8 cellular contexts compared by ENCODE assay signal in genomic region chr1:76868154-76868882, GRCh38. TPM values are rescaled to one million over a fixed set of nuclear protein-coding genes. Genes with fewer than 3 reads are reported as not detected.
DNase-seq lines count a peak whose midpoint lies in the region; ATAC-seq and TF ChIP-seq lines count a peak whose summit lies in the region.

No MANE protein-coding gene starts in this region.

- peak overlapping the region; percentile 61 for H3K9ac ChIP-seq in mesenchymal stem cell (ENCODE audit: low read length)

- H3K36me3 ChIP-seq in ectodermal cell (ENCODE audit: control insufficient read depth, insufficient read depth, low read length) (no peaks in the 10 kb centered on the region), mesenchymal stem cell (ENCODE audit: control insufficient read depth in 1 of 2, insufficient read depth in 2 of 2, low read depth in 1 of 2, low read length in 2 of 2) (no peaks in the 10 kb centered on the region), tibial artery (no peaks in the 10 kb centered on the region)

- WGBS in ectodermal cell, 2 experiments = 0 to 1% methylated on average over 64 to 65 of the region's 65 CpGs
- WGBS in mesenchymal stem cell = under 1% methylated on average over 59 of the region's 65 CpGs

- no peak overlapping the region for H4K8ac ChIP-seq in mesenchymal stem cell (ENCODE audit: low read length)

- H3K18ac ChIP-seq in mesenchymal stem cell (ENCODE audit: low read depth in 1 of 2, low read length in 2 of 2) = no peak overlapping the region

- no peak for TF ChIP-seq CTCF in tibial artery (IDR thresholded peaks at IDR 0.05)

- H3K4me1 ChIP-seq in ectodermal cell (ENCODE audit: control insufficient read depth, insufficient read depth, low read length) = peaks cover 8% of the 10 kb centered on the region
- H3K4me1 ChIP-seq in mesenchymal stem cell (ENCODE audit: control insufficient read depth, insufficient read depth, low read depth, low read length) = peaks cover 18% of the 10 kb centered on the region
- peaks cover 0 to 34% (median 15%) of the 10 kb centered on the region in 4 donors for H3K4me1 ChIP-seq in tibial artery

- peak overlapping the region; percentile 83 for H3K4me3 ChIP-seq in ectodermal cell (ENCODE audit: insufficient read depth, low read depth, low read length)
- peak overlapping the region; percentile 28 to 83 for H3K4me3 ChIP-seq in mesenchymal stem cell (ENCODE audit: insufficient read depth in 1 of 2, low read depth in 1 of 2, low read length in 2 of 2)
- H3K4me3 ChIP-seq in tibial artery = peak overlapping the region; percentile 55 to 61

- H2BK15ac ChIP-seq in mesenchymal stem cell (ENCODE audit: low read depth, poor library complexity, severe bottlenecking) = no peak overlapping the region

- H2AK5ac ChIP-seq in mesenchymal stem cell (ENCODE audit: low read length, severe bottlenecking) = no peak overlapping the region

- H2BK12ac ChIP-seq in mesenchymal stem cell (ENCODE audit: low read length in 2 of 2) = no peak overlapping the region

- H3K27ac ChIP-seq in ectodermal cell (ENCODE audit: insufficient read depth, low read depth, low read length, poor library complexity, severe bottlenecking) (no peak overlapping the region), mesenchymal stem cell (ENCODE audit: low read length, poor library complexity, severe bottlenecking) (no peak overlapping the region), tibial artery (peak overlapping the region; percentile 20 to 68)

- no peak overlapping the region for H2AFZ ChIP-seq in mesenchymal stem cell (ENCODE audit: low read depth, low read length)

- H3K9me3 ChIP-seq in ectodermal cell (ENCODE audit: control insufficient read depth, low read length) (no peaks in the 10 kb centered on the region), mesenchymal stem cell (ENCODE audit: control insufficient read depth, low read length) (peaks cover 3% of the 10 kb centered on the region), tibial artery (no peaks in the 10 kb centered on the region)

- no peak overlapping the region for H4K91ac ChIP-seq in mesenchymal stem cell (ENCODE audit: low read length)

- peak; percentile 30 for ATAC-seq in HG02623 (IDR thresholded peaks at IDR 0.05; ENCODE audit: unreplicated experiment)

- H3K14ac ChIP-seq in mesenchymal stem cell (ENCODE audit: low read length in 2 of 2) = no peak overlapping the region

- DNase-seq in ELR (ENCODE audit: low read depth) (peak; percentile 55), SK-N-DZ (ENCODE audit: low spot score) (peak; percentile 74), mesenchymal stem cell (peak; percentile 14), tibial artery (peak in 1 of 2 donors; percentile 70), GDM1 (lab: John Stamatoyannopoulos, UW) (no peak)
- DNase-seq in central memory CD4-positive, alpha-beta T cell = no peak

- H3K27me3 ChIP-seq in ectodermal cell (ENCODE audit: control insufficient read depth, insufficient read depth, low read length, poor library complexity, severe bottlenecking) (peaks cover 12% of the 10 kb centered on the region), mesenchymal stem cell (ENCODE audit: control insufficient read depth in 1 of 2, insufficient read depth in 1 of 2, low read length in 2 of 2) (peaks cover 43 to 63% of the 10 kb centered on the region in 2 experiments), tibial artery (peaks cover 0 to 20% of the 10 kb centered on the region in 2 donors)

- intact Hi-C loops in tibial artery (cut with DNase I; ENCODE audit: low total_unique reads) = no loop called here

- H2BK5ac ChIP-seq in mesenchymal stem cell (ENCODE audit: low read depth, low read length, poor library complexity, severe bottlenecking) = no peak overlapping the region

- peak overlapping the region; percentile 97 for H3K4me2 ChIP-seq in mesenchymal stem cell (ENCODE audit: low read length, poor library complexity, severe bottlenecking)

- H3K79me1 ChIP-seq in mesenchymal stem cell (replicated peaks; ENCODE audit: low read length, poor library complexity, severe bottlenecking) = no peaks in the 10 kb centered on the region

- H2BK120ac ChIP-seq in mesenchymal stem cell (ENCODE audit: low read depth, low read length) = no peak overlapping the region

- H3K23ac ChIP-seq in mesenchymal stem cell (ENCODE audit: low read length in 2 of 2) = no peak overlapping the region

- no peak overlapping the region for H3K4ac ChIP-seq in mesenchymal stem cell (ENCODE audit: low read depth in 1 of 2, low read length in 2 of 2)

RNA-seq across cellular contexts. Expression of gene ST6GALNAC5, which starts 1.0 kb away (rescaled TPM):
- 30.3 and 31.0 TPM in 2 replicates for polyA plus RNA-seq in SK-N-DZ (2014; cell fraction: cytosol; rRNA removed)
- 15.5 and 19.3 TPM in 2 replicates for polyA plus RNA-seq in SK-N-DZ (2014; cell fraction: nucleus; rRNA removed)
- polyA plus RNA-seq in ectodermal cell (2013, experiment 1 of 4) = 13.3 TPM
- polyA plus RNA-seq in ectodermal cell (2013, experiment 2 of 4) = 12.2 TPM
- polyA plus RNA-seq in ectodermal cell (2013, experiment 3 of 4) = 12.8 TPM
- 13.3 TPM for polyA plus RNA-seq in ectodermal cell (2013, experiment 4 of 4)
- not detected for polyA plus RNA-seq in mesenchymal stem cell (2013, experiment 1 of 2)
- not detected for polyA plus RNA-seq in mesenchymal stem cell (2013, experiment 2 of 2)

Comparison
In these comparisons a context has a peak if more than half of its experiments do, and no peak if none do; other contexts are left out.
1. DNase-seq: peak in ELR (single experiment), SK-N-DZ (single experiment) and mesenchymal stem cell (single experiment); none in central memory CD4-positive, alpha-beta T cell (single experiment) and GDM1 (single experiment).
2. H3K27ac ChIP-seq: peak in tibial artery (2 of 2); none in ectodermal cell (single experiment) and mesenchymal stem cell (single experiment).
3. Peak in every context shown above with its lines, with median percentiles within 50 percentile points of each other: H3K4me3 ChIP-seq.